Comparison of ENCODE assay signal across 2 cellular contexts in the genomic region with DNA sequence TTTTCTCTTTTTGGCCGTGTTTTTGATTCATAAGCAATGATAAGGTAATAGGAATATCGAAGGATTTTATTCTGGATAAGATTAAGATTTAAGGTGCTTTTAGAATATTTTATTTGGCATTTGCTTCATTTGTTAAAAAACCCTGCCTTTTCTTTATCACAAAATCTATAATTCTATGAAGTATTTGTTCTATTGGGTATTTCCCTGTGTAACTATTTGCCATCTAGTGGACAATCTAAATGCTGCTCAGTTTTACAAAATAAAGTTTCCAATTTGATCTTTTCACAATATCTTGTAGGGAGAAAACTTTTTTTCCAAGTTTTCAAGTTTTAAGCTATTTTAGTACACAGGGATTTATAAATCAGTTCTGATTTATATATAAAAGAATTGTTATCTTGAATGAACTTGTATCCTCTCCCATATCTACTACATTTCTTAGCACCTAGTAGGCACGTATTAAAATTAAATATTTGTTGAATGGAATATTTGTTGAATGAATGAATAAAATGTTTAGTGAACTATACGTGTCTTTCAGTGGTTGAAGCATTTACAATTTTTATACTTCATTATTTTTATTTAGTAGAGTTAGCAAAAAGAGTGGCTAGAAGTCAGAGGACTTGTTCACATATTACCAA.
TF ChIP-seq lines count a peak whose summit lies in the region.

No MANE protein-coding gene starts in this region.

TF ChIP-seq in GM12878, 131 proteins besides CTCF, POLR2A, EP300 and RAD21:
- TF ChIP-seq POLR2AphosphoS2 (IDR thresholded peaks at IDR 0.05; ENCODE audit: low read depth, low read length) (no peak), WRNIP1 (IDR thresholded peaks at IDR 0.05; ENCODE audit: borderline replicate concordance, low read depth, low read length) (no peak), HDAC2 (IDR thresholded peaks at IDR 0.05) (no peak), YY1 (IDR thresholded peaks at IDR 0.05; ENCODE audit: low read depth, low read length) (no peak), BMI1 (IDR thresholded peaks at IDR 0.05; ENCODE audit: borderline replicate concordance) (no peak), BCL11A (IDR thresholded peaks at IDR 0.05; ENCODE audit: low read depth, low read length) (no peak), SPI1 (IDR thresholded peaks at IDR 0.05; ENCODE audit: borderline replicate concordance, insufficient read depth, low read depth, low read length) (no peak), NR2C2 (IDR thresholded peaks at IDR 0.05; ENCODE audit: borderline replicate concordance, control insufficient read depth, insufficient read length, low read depth) (no peak), TARDBP (IDR thresholded peaks at IDR 0.05; ENCODE audit: borderline replicate concordance) (no peak), MTA3 (IDR thresholded peaks at IDR 0.05; ENCODE audit: borderline replicate concordance, low read length) (no peak), CEBPB (IDR thresholded peaks at IDR 0.05; ENCODE audit: borderline replicate concordance in 1 of 2, low read depth in 2 of 2, low read length in 2 of 2) (no peak), EGR1 (IDR thresholded peaks at IDR 0.05; ENCODE audit: borderline replicate concordance in 1 of 2, low read depth in 2 of 2, low read length in 2 of 2) (no peak), POU2F2 (IDR thresholded peaks at IDR 0.05; ENCODE audit: borderline replicate concordance, low read depth, low read length) (no peak), MEF2B (IDR thresholded peaks at IDR 0.05; ENCODE audit: partially characterized antibody, poor library complexity, severe bottlenecking) (no peak)
- TF ChIP-seq, protein P1, sequence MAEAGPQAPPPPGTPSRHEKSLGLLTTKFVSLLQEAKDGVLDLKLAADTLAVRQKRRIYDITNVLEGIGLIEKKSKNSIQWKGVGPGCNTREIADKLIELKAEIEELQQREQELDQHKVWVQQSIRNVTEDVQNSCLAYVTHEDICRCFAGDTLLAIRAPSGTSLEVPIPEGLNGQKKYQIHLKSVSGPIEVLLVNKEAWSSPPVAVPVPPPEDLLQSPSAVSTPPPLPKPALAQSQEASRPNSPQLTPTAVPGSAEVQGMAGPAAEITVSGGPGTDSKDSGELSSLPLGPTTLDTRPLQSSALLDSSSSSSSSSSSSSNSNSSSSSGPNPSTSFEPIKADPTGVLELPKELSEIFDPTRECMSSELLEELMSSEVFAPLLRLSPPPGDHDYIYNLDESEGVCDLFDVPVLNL (IDR thresholded peaks at IDR 0.05; ENCODE audit: low read depth, low read length) = no peak
TF ChIP-seq in GM12878: peak in this region for 0.

TF ChIP-seq in neural cell, 6 proteins besides CTCF, POLR2A, EP300 and RAD21:
- TF ChIP-seq SMC3 (conservative IDR thresholded peaks at IDR 0.05; ENCODE audit: poor library complexity) (no peak), MXI1 (conservative IDR thresholded peaks at IDR 0.05; ENCODE audit: poor library complexity, severe bottlenecking) (no peak), EZH2 (IDR thresholded peaks at IDR 0.05; ENCODE audit: borderline replicate concordance, insufficient read depth, low read length, poor library complexity, severe bottlenecking) (no peak), TAF1 (IDR thresholded peaks at IDR 0.05; ENCODE audit: low read depth) (no peak), POLR2AphosphoS5 (IDR thresholded peaks at IDR 0.05) (no peak)
- TF ChIP-seq, protein P2, sequence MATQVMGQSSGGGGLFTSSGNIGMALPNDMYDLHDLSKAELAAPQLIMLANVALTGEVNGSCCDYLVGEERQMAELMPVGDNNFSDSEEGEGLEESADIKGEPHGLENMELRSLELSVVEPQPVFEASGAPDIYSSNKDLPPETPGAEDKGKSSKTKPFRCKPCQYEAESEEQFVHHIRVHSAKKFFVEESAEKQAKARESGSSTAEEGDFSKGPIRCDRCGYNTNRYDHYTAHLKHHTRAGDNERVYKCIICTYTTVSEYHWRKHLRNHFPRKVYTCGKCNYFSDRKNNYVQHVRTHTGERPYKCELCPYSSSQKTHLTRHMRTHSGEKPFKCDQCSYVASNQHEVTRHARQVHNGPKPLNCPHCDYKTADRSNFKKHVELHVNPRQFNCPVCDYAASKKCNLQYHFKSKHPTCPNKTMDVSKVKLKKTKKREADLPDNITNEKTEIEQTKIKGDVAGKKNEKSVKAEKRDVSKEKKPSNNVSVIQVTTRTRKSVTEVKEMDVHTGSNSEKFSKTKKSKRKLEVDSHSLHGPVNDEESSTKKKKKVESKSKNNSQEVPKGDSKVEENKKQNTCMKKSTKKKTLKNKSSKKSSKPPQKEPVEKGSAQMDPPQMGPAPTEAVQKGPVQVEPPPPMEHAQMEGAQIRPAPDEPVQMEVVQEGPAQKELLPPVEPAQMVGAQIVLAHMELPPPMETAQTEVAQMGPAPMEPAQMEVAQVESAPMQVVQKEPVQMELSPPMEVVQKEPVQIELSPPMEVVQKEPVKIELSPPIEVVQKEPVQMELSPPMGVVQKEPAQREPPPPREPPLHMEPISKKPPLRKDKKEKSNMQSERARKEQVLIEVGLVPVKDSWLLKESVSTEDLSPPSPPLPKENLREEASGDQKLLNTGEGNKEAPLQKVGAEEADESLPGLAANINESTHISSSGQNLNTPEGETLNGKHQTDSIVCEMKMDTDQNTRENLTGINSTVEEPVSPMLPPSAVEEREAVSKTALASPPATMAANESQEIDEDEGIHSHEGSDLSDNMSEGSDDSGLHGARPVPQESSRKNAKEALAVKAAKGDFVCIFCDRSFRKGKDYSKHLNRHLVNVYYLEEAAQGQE (IDR thresholded peaks at IDR 0.05; ENCODE audit: borderline replicate concordance) = no peak
